In the genomic region with DNA sequence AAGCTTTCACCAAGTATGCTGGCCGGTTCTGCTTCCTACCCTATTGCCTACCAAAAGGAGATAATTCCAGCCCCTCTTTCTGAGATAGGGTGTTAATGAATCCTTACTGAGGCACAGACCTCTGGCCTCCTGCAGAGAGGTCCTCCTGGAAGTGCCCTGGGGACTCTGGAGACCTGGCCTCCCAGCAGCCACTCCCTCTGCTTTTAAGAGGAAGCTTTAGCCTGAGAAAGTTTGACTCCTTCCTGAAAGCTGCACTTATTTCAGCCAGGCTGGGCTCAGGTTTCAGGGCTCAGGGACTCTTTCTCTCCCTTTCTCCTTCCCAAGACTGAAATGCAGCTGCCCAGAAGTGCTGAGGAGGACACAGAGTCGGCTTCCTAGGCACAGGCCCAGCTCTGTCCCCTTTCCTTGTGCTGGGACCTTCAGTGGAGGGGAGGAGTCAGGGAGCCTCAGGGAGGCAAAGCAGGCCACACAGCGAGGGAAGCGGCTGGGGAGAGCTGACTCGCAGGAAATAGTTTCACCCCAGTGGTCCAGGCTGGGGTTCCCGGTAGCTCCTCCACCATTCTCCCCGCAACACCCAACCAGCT, we compare ENCODE assay signal across 9 cellular contexts.
A peak's percentile ranks its signal among the peaks of the same experiment; 100 is the strongest.
DNase-seq lines count a peak whose midpoint lies in the region; ATAC-seq and TF ChIP-seq lines count a peak whose summit lies in the region.
"Had no signal": no experiment of that assay in that cellular context is flagged by ENCODE, and none has a peak within 500 bp of the region (broad histone marks: within the 10 kb centered on the region; RNA-seq: fewer than 3 reads in every experiment).

No MANE protein-coding gene starts in this region.

- no peak overlapping the region for H3K4me3 Mint-ChIP-seq in MCF 10A (ENCODE audit: unreplicated experiment)
- H3K4me3 Mint-ChIP-seq: IgD-negative memory B cell had no signal

- no peaks in the 10 kb centered on the region for H3K36me3 Mint-ChIP-seq in MCF 10A (ENCODE audit: insufficient read depth, unreplicated experiment)

- H3K4me3 ChIP-seq in breast epithelium (no peak overlapping the region), astrocyte of the spinal cord (ENCODE audit: low read depth, low read length) (no peak overlapping the region), uterus (no peak overlapping the region)

- no peak for ATAC-seq in GM18520 (IDR thresholded peaks at IDR 0.05; ENCODE audit: unreplicated experiment)
- no peak for ATAC-seq in HG02884 (IDR thresholded peaks at IDR 0.05; ENCODE audit: unreplicated experiment)
- ATAC-seq in GM21737 (IDR thresholded peaks at IDR 0.05; ENCODE audit: unreplicated experiment) = no peak

- H3K27me3 Mint-ChIP-seq in MCF 10A (ENCODE audit: insufficient read depth, unreplicated experiment) = no peaks in the 10 kb centered on the region

- H3K27me3 ChIP-seq in breast epithelium (no peaks in the 10 kb centered on the region), uterus (no peaks in the 10 kb centered on the region)

- DNase-seq in MCF 10A (ENCODE audit: unreplicated experiment) (peak; percentile 42), breast epithelium (ENCODE audit: low spot score in 2 of 2) (no peak), astrocyte of the spinal cord (ENCODE audit: low read depth, low spot score) (peak; percentile 49), kidney glomerular epithelial cell (lab: John Stamatoyannopoulos, UW) (peak; percentile 8), uterus (peak in 1 of 2 donors; percentile 46)

- in situ Hi-C loops in astrocyte of the spinal cord (cut with HindIII; ENCODE audit: low sequenced_read_pairs) = no loop called here

- no peak for TF ChIP-seq CTCF in MCF 10A (IDR thresholded peaks at IDR 0.05; ENCODE audit: unreplicated experiment)
- TF ChIP-seq CTCF in breast epithelium (IDR thresholded peaks at IDR 0.05) = no peak
- no peak for TF ChIP-seq CTCF in astrocyte of the spinal cord (IDR thresholded peaks at IDR 0.05; ENCODE audit: low read depth, low read length)
- no peak for TF ChIP-seq CTCF in uterus (IDR thresholded peaks at IDR 0.05)

- no peaks in the 10 kb centered on the region for H3K9me3 Mint-ChIP-seq in MCF 10A (ENCODE audit: unreplicated experiment)

- CTCF ChIA-PET in MCF 10A (lab: Yijun Ruan, JAX) = interaction anchor here (0.6 to 1.9 kb wide), 9 partner anchors 8 to 146 kb away, joined by 3 to 10 read pairs (median 4); no protein-coding TSS in a partner anchor

- H3K9me3 ChIP-seq in breast epithelium (no peaks in the 10 kb centered on the region), uterus (no peaks in the 10 kb centered on the region)

- H3K27ac ChIP-seq in breast epithelium (peak overlapping the region in 1 of 2 donors; percentile 32), uterus (peak overlapping the region; percentile 23 to 49)

- no peak for TF ChIP-seq POLR2A in breast epithelium (IDR thresholded peaks at IDR 0.05)
- TF ChIP-seq POLR2A in uterus (IDR thresholded peaks at IDR 0.05) = no peak

- peaks cover 6% of the 10 kb centered on the region for H3K4me1 Mint-ChIP-seq in MCF 10A (ENCODE audit: insufficient read depth, unreplicated experiment)

- H3K36me3 ChIP-seq in breast epithelium = no peaks in the 10 kb centered on the region
- H3K36me3 ChIP-seq in uterus = no peaks in the 10 kb centered on the region

- H3K4me1 ChIP-seq in breast epithelium = no peaks in the 10 kb centered on the region
- no peaks in the 10 kb centered on the region for H3K4me1 ChIP-seq in uterus

- intact Hi-C loops in MCF 10A (cut with micrococcal nuclease) (no loop called here), breast epithelium (cut with DNase I; ENCODE audit: low total_unique reads) (no loop called here), uterus (cut with DNase I; ENCODE audit: low total_unique reads) (no loop called here)

- no peak overlapping the region for H3K27ac Mint-ChIP-seq in MCF 10A (ENCODE audit: low read depth, unreplicated experiment)
- H3K27ac Mint-ChIP-seq: IgD-negative memory B cell had no signal

- POLR2A ChIA-PET in MCF 10A (lab: Yijun Ruan, JAX) = interaction anchor here (1.2 kb wide), 1 partner anchor 12 kb away, joined by 3 read pairs; no protein-coding TSS in a partner anchor

- no TSS peak for BruUV-seq in MCF 10A (replicated peaks; lab: Mats Ljungman, UMichigan)

Comparison
In these comparisons a context has a peak if more than half of its experiments do, and no peak if none do; other contexts are left out.
1. DNase-seq: peak in MCF 10A (single experiment), astrocyte of the spinal cord (single experiment) and kidney glomerular epithelial cell (single experiment); none in breast epithelium (0 of 2).